20 cellular contexts compared by ENCODE assay signal in genomic region chr18:30618567-30618966, GRCh38.
"Had no signal": no experiment of that assay in that cellular context is flagged by ENCODE, and none has a peak within 500 bp of the region (broad histone marks: within the 10 kb centered on the region; RNA-seq: fewer than 3 reads in every experiment).

No MANE protein-coding gene starts in this region.

- H3K36me3 Mint-ChIP-seq: activated CD8-positive, alpha-beta memory T cell treated with anti-CD3 and anti-CD28 coated beads, Interleukin-2, amount 10 ng/mL, durations not matched to agents 7 days and 5 days; activated naive CD4-positive, alpha-beta T cell treated with anti-CD3 and anti-CD28 coated beads, Interleukin-2, amount 50 U/mL, for 24 hours had no signal

- H3K27ac Mint-ChIP-seq: activated CD8-positive, alpha-beta memory T cell treated with anti-CD3 and anti-CD28 coated beads, Interleukin-2, amount 10 ng/mL, durations not matched to agents 7 days and 5 days; activated naive CD4-positive, alpha-beta T cell treated with anti-CD3 and anti-CD28 coated beads, Interleukin-2, amount 50 U/mL, for 24 hours; activated T-cell treated with anti-CD3 and anti-CD28 coated beads, Interleukin-2, amount 50 U/mL, for 24 hours; activated T-helper 1 cell treated with anti-CD3 and anti-CD28 coated beads, Interleukin-12 subunit alpha, Interleukin-12 subunit beta, Interleukin-2, Interleukin-4 antibody, amounts not matched to agents 30 ng/mL and 10 ng/mL and 1 ng/mL, durations not matched to agents 14 hours and 24 hours and 36 hours; T-helper 2 cell treated with Interferon-gamma antibody and Interleukin-4, amounts not matched to agents 5 μg/mL and 100 μg/mL, for 36 hours had no signal

- H3K9me3 Mint-ChIP-seq: activated T-helper 1 cell treated with anti-CD3 and anti-CD28 coated beads, Interleukin-12 subunit alpha, Interleukin-12 subunit beta, Interleukin-2, Interleukin-4 antibody, amounts not matched to agents 30 ng/mL and 10 ng/mL and 1 ng/mL, durations not matched to agents 14 hours and 24 hours and 36 hours had no signal

- H3K9ac ChIP-seq: SK-N-SH had no signal

- DNase-seq: activated CD4-positive, alpha-beta T cell treated with anti-CD3 and anti-CD28 coated beads for 48 hours; activated CD4-positive, alpha-beta T cell treated with anti-CD3 and anti-CD28 coated beads, Interleukin-2, amount 50 U/mL, for 4 hours; activated CD4-positive, CD25-positive, alpha-beta regulatory T cell treated with anti-CD3 and anti-CD28 coated beads, Interleukin-2, amount 50 U/mL, for 72 hours; activated CD8-positive, alpha-beta memory T cell treated with anti-CD3 and anti-CD28 coated beads, Interleukin-2, amount 10 ng/mL, durations not matched to agents 7 days and 5 days; activated effector memory CD4-positive, alpha-beta T cell treated with Interleukin-2 at 50 U/mL for 16 hours; activated naive CD4-positive, alpha-beta T cell; activated T-cell treated with anti-CD3 and anti-CD28 coated beads, Interleukin-2, amount 50 U/mL, for 24 hours; cerebellar nuclear complex; Karpas-422; NCI-H1105 treated with DMSO at 0.1 percent for 48 hours; NCI-H1436 treated with DMSO at 0.1 percent for 48 hours; NCI-H187; NCI-H2081; NCI-H510A treated with DMSO at 0.1 percent for 48 hours; NCI-H69; SK-N-SH; SW 1271 had no signal

- H3K4me3 Mint-ChIP-seq: activated CD8-positive, alpha-beta memory T cell treated with anti-CD3 and anti-CD28 coated beads, Interleukin-2, amount 10 ng/mL, durations not matched to agents 7 days and 5 days; activated naive CD4-positive, alpha-beta T cell treated with anti-CD3 and anti-CD28 coated beads, Interleukin-2, amount 50 U/mL, for 24 hours; activated T-cell treated with anti-CD3 and anti-CD28 coated beads, Interleukin-2, amount 50 U/mL, for 24 hours; activated T-helper 1 cell treated with anti-CD3 and anti-CD28 coated beads, Interleukin-12 subunit alpha, Interleukin-12 subunit beta, Interleukin-2, Interleukin-4 antibody, amounts not matched to agents 30 ng/mL and 10 ng/mL and 1 ng/mL, durations not matched to agents 14 hours and 24 hours and 36 hours; T-helper 2 cell treated with Interferon-gamma antibody and Interleukin-4, amounts not matched to agents 5 μg/mL and 100 μg/mL, for 36 hours had no signal

- H3K4me1 Mint-ChIP-seq: activated CD8-positive, alpha-beta memory T cell treated with anti-CD3 and anti-CD28 coated beads, Interleukin-2, amount 10 ng/mL, durations not matched to agents 7 days and 5 days; activated naive CD4-positive, alpha-beta T cell treated with anti-CD3 and anti-CD28 coated beads, Interleukin-2, amount 50 U/mL, for 24 hours had no signal

- H3K4me2 ChIP-seq: SK-N-SH had no signal

- H3K27me3 Mint-ChIP-seq: activated CD8-positive, alpha-beta memory T cell treated with anti-CD3 and anti-CD28 coated beads, Interleukin-2, amount 10 ng/mL, durations not matched to agents 7 days and 5 days; activated naive CD4-positive, alpha-beta T cell treated with anti-CD3 and anti-CD28 coated beads, Interleukin-2, amount 50 U/mL, for 24 hours; activated T-cell treated with anti-CD3 and anti-CD28 coated beads, Interleukin-2, amount 50 U/mL, for 24 hours had no signal

- ATAC-seq: activated CD8-positive, alpha-beta memory T cell treated with anti-CD3 and anti-CD28 coated beads, Interleukin-2, amount 10 ng/mL, durations not matched to agents 7 days and 5 days had no signal

- H3K9me3 ChIP-seq: SK-N-SH had no signal
